In genomic region chr14:65101631-65102440, GRCh38 we compare ENCODE assay signal across 8 cellular contexts. TPM values are rescaled to one million over a fixed set of nuclear protein-coding genes. Genes with fewer than 3 reads are reported as not detected.
DNase-seq lines count a peak whose midpoint lies in the region; ATAC-seq and TF ChIP-seq lines count a peak whose summit lies in the region.

No MANE protein-coding gene starts in this region.

- H3K4me3 ChIP-seq in HUES48 (ENCODE audit: low read depth, low read length) (peak overlapping the region; percentile 90), epithelial cell of proximal tubule (ENCODE audit: low read depth, low read length) (peak overlapping the region; percentile 96), testis (peak overlapping the region; percentile 85 to 96)

- 0% methylated on average over 12 to 64 of the region's 66 CpGs for WGBS in testis, 2 donors

- peaks cover 9% of the 10 kb centered on the region for H3K36me3 Mint-ChIP-seq in nephron progenitor cell (ENCODE audit: low read depth)

- peaks cover 6% of the 10 kb centered on the region; the same call in 1 of the 2 replicates for H3K4me1 ChIP-seq in HUES48 (ENCODE audit: control insufficient read depth, insufficient read depth, low read length)
- H3K4me1 ChIP-seq in testis = peaks cover 10% of the 10 kb centered on the region

- H3K9me3 Mint-ChIP-seq in nephron progenitor cell = no peaks in the 10 kb centered on the region

- peak; percentile 2 for ATAC-seq in GM18861 (IDR thresholded peaks at IDR 0.05; ENCODE audit: unreplicated experiment)

- H3K9me3 ChIP-seq in HUES48 (ENCODE audit: control insufficient read depth, insufficient read depth, low read length) (no peaks in the 10 kb centered on the region), testis (no peaks in the 10 kb centered on the region)

- peak overlapping the region; percentile 67 for H3K27ac Mint-ChIP-seq in nephron progenitor cell

- H3K4me3 Mint-ChIP-seq in nephron progenitor cell = peak overlapping the region; percentile 91

- no peak for TF ChIP-seq CTCF in epithelial cell of proximal tubule (conservative IDR thresholded peaks at IDR 0.05; ENCODE audit: low read depth, low read length)
- no peak for TF ChIP-seq CTCF in nephron progenitor cell (IDR thresholded peaks at IDR 0.05)
- no peak for TF ChIP-seq CTCF in testis (IDR thresholded peaks at IDR 0.05)

- H3K27ac ChIP-seq in HUES48 (ENCODE audit: low read depth, low read length) = peak overlapping the region; percentile 89
- H3K27ac ChIP-seq in testis = peak overlapping the region; percentile 85 to 90

- H3K27me3 ChIP-seq in HUES48 (ENCODE audit: control insufficient read depth, insufficient read depth, low read length) (peaks cover 3% of the 10 kb centered on the region; the same call in 1 of the 2 replicates), testis (no peaks in the 10 kb centered on the region)

- intact Hi-C loops in testis (cut with DNase I; ENCODE audit: low total_unique reads) = no loop called here

- H3K4me1 Mint-ChIP-seq in nephron progenitor cell = peaks cover 13% of the 10 kb centered on the region

- TF ChIP-seq POLR2A in testis (IDR thresholded peaks at IDR 0.05) = no peak

- peaks cover 22% of the 10 kb centered on the region; the same call in 1 of the 2 replicates for H3K36me3 ChIP-seq in HUES48 (ENCODE audit: control insufficient read depth, insufficient read depth, low read length)
- no peaks in the 10 kb centered on the region for H3K36me3 ChIP-seq in testis (ENCODE audit: low read depth, missing control alignments)

- peaks cover 34% of the 10 kb centered on the region for H3K27me3 Mint-ChIP-seq in nephron progenitor cell (ENCODE audit: low read depth, poor library complexity)

- DNase-seq in activated CD8-positive, alpha-beta memory T cell treated with anti-CD3 and anti-CD28 coated beads, Interleukin-2, amount 50 U/mL, for 48 hours = peak; percentile 70
- no peak for DNase-seq in epithelial cell of proximal tubule (ENCODE audit: low read depth)
- peak; percentile 55 for DNase-seq in nephron progenitor cell
- DNase-seq in testis = peak; percentile 15
- no peak for DNase-seq in superior temporal gyrus (ENCODE audit: extremely low spot score)
- DNase-seq in NCI-H2196 (lab: John Stamatoyannopoulos, UW; ENCODE audit: unreplicated experiment) = no peak

- H3K9ac ChIP-seq in HUES48 (ENCODE audit: low read depth, low read length) = peak overlapping the region; percentile 70

RNA-seq across cellular contexts. Expression of gene MAX, which starts 0.5 kb away (rescaled TPM):
- total RNA-seq in epithelial cell of proximal tubule (27.4 and 31.3 TPM in 2 replicates), testis (10 to 100 TPM; 53.1 to 56.4 TPM)
- 56.7 TPM for polyA plus RNA-seq in testis (ENCODE audit: insufficient read depth, low read depth, low replicate concordance)

Comparison
In these comparisons a context has a peak if more than half of its experiments do, and no peak if none do; other contexts are left out.
1. DNase-seq: peak in activated CD8-positive, alpha-beta memory T cell treated with anti-CD3 and anti-CD28 coated beads, Interleukin-2, amount 50 U/mL, for 48 hours (single experiment), nephron progenitor cell (single experiment) and testis (single experiment); none in epithelial cell of proximal tubule (single experiment), superior temporal gyrus (single experiment) and NCI-H2196 (single experiment).
2. Peak in every context shown above with its lines, with median percentiles within 50 percentile points of each other: H3K4me3 ChIP-seq.